ENCODE assay signal across 23 cellular contexts in the genomic region with DNA sequence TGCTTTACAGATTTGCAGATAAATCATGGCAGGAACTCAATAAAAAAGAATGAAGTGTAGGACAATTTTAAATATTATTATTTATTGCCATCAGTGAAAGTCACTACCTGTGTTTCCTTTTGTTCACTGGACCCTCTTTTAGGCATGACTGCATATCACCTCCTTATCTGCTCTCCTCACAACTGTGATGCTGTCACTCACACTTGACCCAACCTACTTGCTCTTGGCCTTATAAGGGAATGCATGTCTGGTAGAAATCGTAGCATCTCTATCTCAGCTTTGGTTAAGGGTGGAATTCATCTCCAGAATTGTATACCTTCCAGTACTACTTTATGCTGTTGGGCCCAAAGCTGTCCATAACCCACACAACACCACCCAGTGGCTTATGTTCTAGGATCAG. TPM values are rescaled to one million over a fixed set of nuclear protein-coding genes. Genes with fewer than 3 reads are reported as not detected.
DNase-seq lines count a peak whose midpoint lies in the region; ATAC-seq, FAIRE-seq and TF ChIP-seq lines count a peak whose summit lies in the region.
"Had no signal": no experiment of that assay in that cellular context is flagged by ENCODE, and none has a peak within 500 bp of the region (broad histone marks: within the 10 kb centered on the region; RNA-seq: fewer than 3 reads in every experiment).

No MANE protein-coding gene starts in this region.

- H4K8ac ChIP-seq in H1 (ENCODE audit: extremely low read depth, insufficient read depth, low read length): no peak overlapping the region

- TF ChIP-seq EP300 in H1 (IDR thresholded peaks at IDR 0.05; ENCODE audit: borderline replicate concordance in 1 of 2, low read depth in 2 of 2, low read length in 2 of 2): no peak

- no peak for TF ChIP-seq RAD21 in H1 (IDR thresholded peaks at IDR 0.05 in 1 of 2, conservative IDR thresholded peaks at IDR 0.05 in 1 of 2; ENCODE audit: low read depth in 2 of 2, low read length in 2 of 2)

- no peak overlapping the region for H2AK5ac ChIP-seq in H1 (ENCODE audit: low read depth, low read length)

- no peaks in the 10 kb centered on the region for H4K20me1 ChIP-seq in DOHH2 (ENCODE audit: control insufficient read depth, insufficient read depth, low read depth, low read length)
- H4K20me1 ChIP-seq in OCI-LY1 (ENCODE audit: insufficient read depth, low read length): no peaks in the 10 kb centered on the region
- no peaks in the 10 kb centered on the region for H4K20me1 ChIP-seq in H1 (replicated peaks in 1 of 2; ENCODE audit: control insufficient read depth in 1 of 2, insufficient read depth in 2 of 2, low read length in 2 of 2)
- H4K20me1 ChIP-seq: BLaER1 had no signal

- no peak overlapping the region for H3K14ac ChIP-seq in H1 (ENCODE audit: insufficient read length)

- H2AFZ ChIP-seq in OCI-LY1 (ENCODE audit: low read length): no peak overlapping the region
- no peak overlapping the region for H2AFZ ChIP-seq in H1 (ENCODE audit: low read length)
- H2AFZ ChIP-seq: GM23338 had no signal

- H4K91ac ChIP-seq in H1 (replicated peaks; ENCODE audit: insufficient read length, low read length): no peak overlapping the region

- H2BK20ac ChIP-seq in H1 (ENCODE audit: low read length): no peak overlapping the region

- 95% methylated on average over 1 of the region's 1 CpG; no CpG with 5 or more reads in 1 of the 2 experiments for WGBS in H1 (ENCODE audit: extremely low coverage in 1 of 2, insufficient coverage in 1 of 2, insufficient read length in 1 of 2, insufficient replicate concordance in 2 of 2, low coverage in 1 of 2, low lambda C conversion rate in 2 of 2, missing lambda C conversion rate in 1 of 2), 2 experiments
- WGBS in psoas muscle, 3 donors: 67 to 84% (median 69%) methylated on average over 1 of the region's 1 CpG

- H2BK15ac ChIP-seq in H1 (ENCODE audit: low read length): no peak overlapping the region

- H2BK5ac ChIP-seq in H1 (ENCODE audit: low read depth, low read length): no peak overlapping the region

- no peak for ATAC-seq in psoas muscle
- ATAC-seq in left lung: no peak
- ATAC-seq: CD8-positive, alpha-beta T cell; GM23338 had no signal

- H3K23me2 ChIP-seq in H1 (ENCODE audit: low read depth, low read length): no peaks in the 10 kb centered on the region

- no peak overlapping the region for H3K18ac ChIP-seq in H1 (ENCODE audit: extremely low read depth, low read length)

- H3K27ac ChIP-seq in DOHH2 (ENCODE audit: low read depth, low read length) (peak overlapping the region; percentile 88), OCI-LY1 (ENCODE audit: low read depth, low read length, poor library complexity, severe bottlenecking) (peak overlapping the region; percentile 4), H1 (ENCODE audit: low read depth, low read length) (no peak overlapping the region), psoas muscle (peak overlapping the region; percentile 92), left lung (no peak overlapping the region)
- H3K27ac ChIP-seq: 22Rv1, BLaER1, C4-2B had no signal

- no peak overlapping the region for H2BK12ac ChIP-seq in H1 (ENCODE audit: low read depth, low read length)

- 0 out of 2 replicates have a peak overlapping the region, but pooled peaks have one; percentile 18 for H3K4me3 ChIP-seq in DOHH2 (ENCODE audit: low read length)
- no peak overlapping the region for H3K4me3 ChIP-seq in OCI-LY1 (ENCODE audit: low read depth, low read length, poor library complexity, severe bottlenecking)
- no peak overlapping the region for H3K4me3 ChIP-seq in H1 (ENCODE audit: extremely low read depth in 1 of 4, insufficient read depth in 2 of 4, low read depth in 3 of 4, low read length in 4 of 4)
- no peak overlapping the region for H3K4me3 ChIP-seq in psoas muscle
- H3K4me3 ChIP-seq in left lung: no peak overlapping the region
- H3K4me3 ChIP-seq: BLaER1, GM23338, HAP-1 had no signal

- H3K4me1 ChIP-seq in DOHH2 (ENCODE audit: control insufficient read depth, low read length) (peaks cover 98% of the 10 kb centered on the region), OCI-LY1 (ENCODE audit: insufficient read depth, low read length, severe bottlenecking) (peaks cover 55% of the 10 kb centered on the region), H1 (replicated peaks in 1 of 4; ENCODE audit: control insufficient read depth in 3 of 4, insufficient read depth in 4 of 4, low read length in 3 of 4) (peaks cover 0 to 3% (median 1%) of the 10 kb centered on the region in 4 experiments; a peak in 2 of 7 replicates), psoas muscle (peaks cover 40% of the 10 kb centered on the region), left lung (no peaks in the 10 kb centered on the region)
- H3K4me1 ChIP-seq: Caco-2 had no signal

- no peaks in the 10 kb centered on the region for H3K36me3 ChIP-seq in DOHH2 (ENCODE audit: control insufficient read depth, low read length)
- no peaks in the 10 kb centered on the region for H3K36me3 ChIP-seq in OCI-LY1 (ENCODE audit: insufficient read depth, low read length)
- no peaks in the 10 kb centered on the region for H3K36me3 ChIP-seq in H1 (ENCODE audit: control insufficient read depth in 2 of 4, insufficient read depth in 4 of 4, low read length in 3 of 4)
- H3K36me3 ChIP-seq in psoas muscle (ENCODE audit: insufficient read depth in 1 of 2, low read depth in 1 of 2): no peaks in the 10 kb centered on the region
- H3K36me3 ChIP-seq in left lung: no peaks in the 10 kb centered on the region
- H3K36me3 ChIP-seq: BLaER1, HAP-1 had no signal

- CTCF ChIA-PET in H1 (lab: Charles Lee; ENCODE audit: partially characterized antibody): no interaction called here

- no peak overlapping the region for H3K23ac ChIP-seq in H1 (ENCODE audit: insufficient read length)

- H3K9me2 ChIP-seq in DOHH2 (replicated peaks; ENCODE audit: control insufficient read depth, low read length) (no peaks in the 10 kb centered on the region), OCI-LY1 (ENCODE audit: low read depth, low read length) (no peaks in the 10 kb centered on the region)

- no peak overlapping the region for H3K4ac ChIP-seq in H1 (replicated peaks; ENCODE audit: insufficient read length, low read depth, low read length)

- H4K5ac ChIP-seq in H1 (ENCODE audit: insufficient read length, low read depth, low read length): no peak overlapping the region

- POLR2A ChIA-PET in H1 (lab: Charles Lee; ENCODE audit: partially characterized antibody): no interaction called here

- no peak for FAIRE-seq in H1 (lab: Jason Lieb, UNC)
- FAIRE-seq: A204.1, GM12891, GM18507, H54 had no signal

- H3K4me2 ChIP-seq in DOHH2 (ENCODE audit: low read length): peak overlapping the region; percentile 46
- no peak overlapping the region for H3K4me2 ChIP-seq in OCI-LY1 (ENCODE audit: low read length)
- H3K4me2 ChIP-seq in H1 (ENCODE audit: insufficient read depth in 1 of 2, low read depth in 2 of 2, low read length in 2 of 2): no peak overlapping the region
- H3K4me2 ChIP-seq: BLaER1, GM23338 had no signal

- H3F3A ChIP-seq in DOHH2 (ENCODE audit: control insufficient read depth, insufficient read depth): peaks cover 48% of the 10 kb centered on the region
- no peaks in the 10 kb centered on the region for H3F3A ChIP-seq in OCI-LY1 (ENCODE audit: insufficient read depth, low read length)

- TF ChIP-seq CTCF in DOHH2 (IDR thresholded peaks at IDR 0.05; ENCODE audit: low read depth, low read length, poor library complexity, severe bottlenecking): no peak
- TF ChIP-seq CTCF in OCI-LY1 (IDR thresholded peaks at IDR 0.05; ENCODE audit: low read length): no peak
- no peak for TF ChIP-seq CTCF in H1 (IDR thresholded peaks at IDR 0.05; ENCODE audit: control extremely low read depth in 1 of 3, insufficient read depth in 1 of 3, low read depth in 1 of 3, low read length in 3 of 3)
- no peak for TF ChIP-seq CTCF in psoas muscle (IDR thresholded peaks at IDR 0.05)
- TF ChIP-seq CTCF in left lung (IDR thresholded peaks at IDR 0.05): no peak

- TF ChIP-seq POLR2A in H1 (IDR thresholded peaks at IDR 0.05; ENCODE audit: control extremely low read depth in 1 of 2, low read depth in 2 of 2, low read length in 2 of 2): no peak

- no peak overlapping the region for H3K9ac ChIP-seq in OCI-LY1 (ENCODE audit: low read length)
- H3K9ac ChIP-seq in H1 (replicated peaks in 1 of 4; ENCODE audit: extremely low read depth in 1 of 4, low read depth in 3 of 4, low read length in 3 of 4): no peak overlapping the region
- H3K9ac ChIP-seq: BLaER1 had no signal

- H3K9me3 ChIP-seq in DOHH2 (ENCODE audit: control insufficient read depth, insufficient read depth, low read length) (no peaks in the 10 kb centered on the region), OCI-LY1 (ENCODE audit: low read length) (no peaks in the 10 kb centered on the region), H1 (ENCODE audit: insufficient read depth in 2 of 2, low read depth in 1 of 2, low read length in 1 of 2) (no peaks in the 10 kb centered on the region), psoas muscle (no peaks in the 10 kb centered on the region), left lung (no peaks in the 10 kb centered on the region)
- H3K9me3 ChIP-seq: BLaER1, Caco-2, HAP-1 had no signal

- no peak overlapping the region for H3K56ac ChIP-seq in H1 (replicated peaks; ENCODE audit: insufficient read length, low read depth, low read length)

- H2BK120ac ChIP-seq in H1 (replicated peaks; ENCODE audit: low read depth, low read length): no peak overlapping the region

- H3K27me3 ChIP-seq in DOHH2 (ENCODE audit: control insufficient read depth, low read length) (no peaks in the 10 kb centered on the region), OCI-LY1 (ENCODE audit: insufficient read depth, low read length) (no peaks in the 10 kb centered on the region), H1 (replicated peaks in 1 of 4; ENCODE audit: control insufficient read depth in 3 of 4, extremely low read depth in 1 of 4, insufficient read depth in 3 of 4, low read length in 3 of 4) (no peaks in the 10 kb centered on the region), psoas muscle (ENCODE audit: insufficient read depth in 3 of 3, low read length in 2 of 3) (no peaks in the 10 kb centered on the region), left lung (no peaks in the 10 kb centered on the region)
- H3K27me3 ChIP-seq: BLaER1 had no signal

- no peaks in the 10 kb centered on the region; the same call in 1 of the 2 replicates for H3K79me2 ChIP-seq in DOHH2 (ENCODE audit: control insufficient read depth, low read length)
- H3K79me2 ChIP-seq in OCI-LY1 (ENCODE audit: insufficient read depth, low read length): no peaks in the 10 kb centered on the region
- no peaks in the 10 kb centered on the region for H3K79me2 ChIP-seq in H1 (ENCODE audit: control insufficient read depth in 1 of 2, insufficient read depth in 2 of 2, low read length in 2 of 2)

- no peaks in the 10 kb centered on the region for H3K79me1 ChIP-seq in H1 (ENCODE audit: low read depth, low read length)

- DNase-seq in H1 (ENCODE audit: low read depth in 1 of 2, low spot score in 2 of 2) (no peak), psoas muscle (no peak), NCI-H774 (lab: John Stamatoyannopoulos, UW) (no peak), left lung (no peak), amygdala (lab: John Stamatoyannopoulos, UW) (no peak)
- DNase-seq: Caco-2; CD4-positive, CD25-positive, alpha-beta regulatory T cell; CD8-positive, alpha-beta T cell; DMS153; DND-41; EL; GDM1 had no signal

- intact Hi-C loops in psoas muscle (cut with DNase I): no loop called here
- intact Hi-C loops in left lung (cut with DNase I): loop anchor here in 1 of 2 donors (10.0 kb wide), 1 partner anchor 155 kb away; no protein-coding TSS in a partner anchor

RNA-seq across cellular contexts. Expression of gene RNF144B, which starts 47.6 kb away (rescaled TPM):
- total RNA-seq in H1 (2021; fragmentation: NEBNext Ultra II Directional; extraction: Animal tissue kit (Norgen Biotek cat#: 25700)): 9.8 and 11.2 TPM in 2 replicates
- polyA plus RNA-seq in H1 (2011; rRNA removed) (1.1 and 1.8 TPM in 2 replicates), psoas muscle (10 to 100 TPM in 1 of 3 donors, 1 to 10 TPM in 2; 6.0 to 34.5 (median 7.9) TPM)
- 1.6 TPM for polyA plus RNA-seq in H1 (2011; cell fraction: cytosol; rRNA removed)
- 1.3 TPM for polyA plus RNA-seq in H1 (2011; cell fraction: nucleus; rRNA removed)
- polyA plus RNA-seq in H1 (2012, experiment 1 of 2): 2.4 to 4.1 TPM (median 3.2 TPM) in 4 replicates
- polyA plus RNA-seq in H1 (2012, experiment 2 of 2): 0.31 TPM
- polyA plus RNA-seq in H1 (2013, experiment 1 of 2): 2.9 TPM
- polyA plus RNA-seq in H1 (2013, experiment 2 of 2): 3.1 TPM
- 7.2 and 8.1 TPM in 2 replicates for polyA minus RNA-seq in H1 (2011; rRNA and poly(A)+ RNA removed)
- 3.3 TPM for polyA minus RNA-seq in H1 (2011; cell fraction: cytosol; rRNA and poly(A)+ RNA removed)
- 3.2 TPM for polyA minus RNA-seq in H1 (2011; cell fraction: nucleus; rRNA and poly(A)+ RNA removed)
- total RNA-seq in psoas muscle (10 to 100 TPM; 33.6 to 94.9 (median 65.4) TPM), left lung (10 to 100 TPM; 60.4 to 74.8 TPM)

Comparison
In these comparisons a context has a peak if more than half of its experiments do, and no peak if none do; other contexts are left out.
1. H3K27ac ChIP-seq: peak in DOHH2 (single experiment), OCI-LY1 (single experiment) and psoas muscle (single experiment); none in H1 (single experiment) and left lung (0 of 2).